In the genomic region with DNA sequence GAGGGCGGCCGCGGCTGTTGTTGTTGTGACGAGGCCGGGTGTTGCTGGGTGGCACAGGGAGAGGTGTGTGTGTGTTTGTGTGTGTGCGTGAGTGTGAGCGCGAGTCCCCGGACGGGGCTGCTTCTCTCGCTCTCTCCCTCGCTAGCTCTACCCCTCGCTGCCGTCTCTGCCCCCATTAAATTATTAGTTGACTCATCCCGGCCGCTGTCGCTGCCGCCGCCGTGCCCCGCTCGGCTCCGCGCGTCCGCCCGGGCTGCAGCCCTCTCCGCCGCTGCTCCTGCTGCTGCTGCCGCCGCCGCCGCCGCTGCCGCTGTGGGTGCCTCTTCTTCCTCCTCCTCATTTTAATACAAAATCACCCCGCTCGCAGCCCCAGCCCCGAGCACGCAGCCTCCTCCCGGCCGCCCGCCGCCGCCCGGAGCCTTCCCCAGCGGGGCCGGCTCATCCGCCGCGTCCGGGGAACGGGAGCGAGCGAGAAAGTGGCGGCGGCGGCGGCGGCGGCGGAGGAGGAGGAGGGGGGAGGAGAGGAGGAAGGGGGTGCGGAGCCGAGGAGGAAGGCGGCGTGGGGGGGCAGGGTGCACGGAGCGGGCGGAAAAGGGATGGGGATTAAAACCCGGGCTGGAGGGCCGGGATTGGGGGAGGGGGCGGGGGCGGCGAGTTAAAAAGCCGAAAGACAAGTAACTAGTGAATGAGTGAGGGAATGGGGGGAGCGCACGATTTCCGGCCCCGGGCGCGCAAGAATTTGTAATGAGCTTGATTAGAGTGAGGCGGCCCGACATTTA, we compare ENCODE assay signal across 8 cellular contexts. TPM values are rescaled to one million over a fixed set of nuclear protein-coding genes. Genes with fewer than 3 reads are reported as not detected.
DNase-seq lines count a peak whose midpoint lies in the region; ATAC-seq, FAIRE-seq and TF ChIP-seq lines count a peak whose summit lies in the region.

TSS of gene SATB1 (minus strand) at position 478 of the 779 bp plus-strand sequence. CDS start 4,372 bp downstream, outside the sequence.

- in situ Hi-C loops in HepG2 (cut with HindIII; ENCODE audit: extremely low pct_ligation_motif_present, low pct_unique_long_range_greater_than_20kb): no loop called here

- peak within 1 kb of the TSS; percentile 93 for H3K27ac Mint-ChIP-seq in activated CD4-positive, alpha-beta T cell treated with anti-CD3 and anti-CD28 coated beads, Interleukin-2, amount 10 ng/mL, durations not matched to agents 7 days and 5 days

- no peak for TF ChIP-seq CTCF in HepG2 (CRISPR knock-in tag; IDR thresholded peaks at IDR 0.05)

- H3K4me1 ChIP-seq in HepG2 (ENCODE audit: insufficient read depth, low read length): peaks cover 11% of the 10 kb centered on the region

- H2AFZ ChIP-seq in HepG2 (ENCODE audit: low read length): no peak within 1 kb of the TSS

- H3K4me2 ChIP-seq in HepG2 (ENCODE audit: low read depth, low read length): peak within 1 kb of the TSS; percentile 74

- TF ChIP-seq POLR2A in HepG2 (IDR thresholded peaks at IDR 0.05; ENCODE audit: insufficient read depth in 1 of 2, low read depth in 2 of 2, low read length in 2 of 2): no peak

- H3K9me3 ChIP-seq in HepG2 (ENCODE audit: low read length): no peaks in the 10 kb centered on the region

- H3K4me3 ChIP-seq in HepG2 (replicated peaks in 1 of 3; ENCODE audit: insufficient read depth in 1 of 3, low read depth in 2 of 3, low read length in 3 of 3): peak within 1 kb of the TSS; percentile 57 to 75 (median 62)

- POLR2A ChIA-PET in activated CD4-positive, alpha-beta T cell treated with anti-CD3 and anti-CD28 coated beads, Interleukin-2, amount 10 ng/mL, durations not matched to agents 7 days and 5 days (lab: Charles Lee): no interaction called here
- POLR2A ChIA-PET in HepG2 (lab: Yijun Ruan, JAX): no interaction called here

- no TSS peak for BruUV-seq in HepG2 (replicated peaks; lab: Mats Ljungman, UMichigan)

- intact Hi-C loops in HepG2 (cut with micrococcal nuclease; ENCODE audit: unreplicated experiment): no loop called here

- CTCF ChIA-PET in activated CD4-positive, alpha-beta T cell treated with anti-CD3 and anti-CD28 coated beads, Interleukin-2, amount 10 ng/mL, durations not matched to agents 7 days and 5 days (lab: Charles Lee): interaction anchor here (1.0 to 2.0 kb wide), 2 partner anchors 11 to 22 kb away, joined by 3 to 6 read pairs; no protein-coding TSS in a partner anchor
- CTCF ChIA-PET in HepG2 (lab: Yijun Ruan, JAX; ENCODE audit: low intra/inter-chr PET ratio, low total read pairs): no interaction called here

- no peaks in the 10 kb centered on the region for H3K79me2 ChIP-seq in HepG2 (ENCODE audit: insufficient read depth, low read length)

- peaks cover 57% of the 10 kb centered on the region for H3K4me1 Mint-ChIP-seq in activated CD4-positive, alpha-beta T cell treated with anti-CD3 and anti-CD28 coated beads, Interleukin-2, amount 10 ng/mL, durations not matched to agents 7 days and 5 days

- no peak for FAIRE-seq in HepG2 (lab: Jason Lieb, UNC)

- H3K9me3 Mint-ChIP-seq in activated CD4-positive, alpha-beta T cell treated with anti-CD3 and anti-CD28 coated beads, Interleukin-2, amount 10 ng/mL, durations not matched to agents 7 days and 5 days: no peaks in the 10 kb centered on the region

- H3K36me3 Mint-ChIP-seq in activated CD4-positive, alpha-beta T cell treated with anti-CD3 and anti-CD28 coated beads, Interleukin-2, amount 10 ng/mL, durations not matched to agents 7 days and 5 days (ENCODE audit: low read depth): peaks cover 65% of the 10 kb centered on the region

- H3K27me3 ChIP-seq in HepG2 (ENCODE audit: control insufficient read depth in 1 of 2, insufficient read depth in 2 of 2, low read length in 2 of 2): peaks cover 3 to 33% of the 10 kb centered on the region in 2 experiments

- H3K9ac ChIP-seq in HepG2 (ENCODE audit: insufficient read depth, low read depth, low read length): no peak within 1 kb of the TSS

- ATAC-seq in GM18498 (IDR thresholded peaks at IDR 0.05; ENCODE audit: unreplicated experiment) (peak; percentile 63), HG02798 (IDR thresholded peaks at IDR 0.05; ENCODE audit: poor library complexity, unreplicated experiment) (peak; percentile 53), HepG2 (peak; percentile 90), GM18519 (IDR thresholded peaks at IDR 0.05; ENCODE audit: low FRiP score, unreplicated experiment) (no peak)

- no peaks in the 10 kb centered on the region for H3K27me3 Mint-ChIP-seq in activated CD4-positive, alpha-beta T cell treated with anti-CD3 and anti-CD28 coated beads, Interleukin-2, amount 10 ng/mL, durations not matched to agents 7 days and 5 days

- no peak for TF ChIP-seq EP300 in HepG2 (IDR thresholded peaks at IDR 0.05; ENCODE audit: low read depth in 2 of 2, low read length in 2 of 2)
- TF ChIP-seq EP300 in HepG2 (CRISPR knock-in tag; IDR thresholded peaks at IDR 0.05; ENCODE audit: borderline replicate concordance): no peak

- WGBS in HepG2 (ENCODE audit: low lambda C conversion rate): 1% methylated on average over 49 of the region's 82 CpGs

- H4K20me1 ChIP-seq in HepG2 (ENCODE audit: insufficient read depth, low read length): no peaks in the 10 kb centered on the region

- no peak for TF ChIP-seq RAD21 in HepG2 (CRISPR knock-in tag; IDR thresholded peaks at IDR 0.05)

- H3K4me3 Mint-ChIP-seq in activated CD4-positive, alpha-beta T cell treated with anti-CD3 and anti-CD28 coated beads, Interleukin-2, amount 10 ng/mL, durations not matched to agents 7 days and 5 days: peak within 1 kb of the TSS; percentile 88

- no peak within 1 kb of the TSS for H3K27ac ChIP-seq in HepG2 (ENCODE audit: extremely low read length, insufficient read depth, low read length)

- no peaks in the 10 kb centered on the region for H3K36me3 ChIP-seq in HepG2 (replicated peaks in 1 of 2; ENCODE audit: control insufficient read depth in 1 of 2, insufficient read depth in 2 of 2, low read length in 2 of 2)

- DNase-seq in NCI-H2227 (lab: John Stamatoyannopoulos, UW; ENCODE audit: unreplicated experiment) (peak; percentile 57), dermis microvascular lymphatic vessel endothelial cell (ENCODE audit: low read depth in 2 of 2) (peak; percentile 11 to 48), HepG2 (ENCODE audit: low spot score) (no peak)
- DNase-seq in activated CD4-positive, alpha-beta T cell treated with anti-CD3 and anti-CD28 coated beads, Interleukin-2, amount 10 ng/mL, durations not matched to agents 7 days and 5 days: peak; percentile 72
- DNase-seq in stimulated activated CD4-positive, alpha-beta T cell treated with anti-CD3 and anti-CD28 coated beads, Interleukin-2, amount 100 ng/mL, for 4 hours (ENCODE audit: low read depth): peak; percentile 48

TF ChIP-seq in HepG2, 621 proteins besides CTCF, POLR2A, EP300 and RAD21 (continues in another document):
- TF ChIP-seq, protein P1, sequence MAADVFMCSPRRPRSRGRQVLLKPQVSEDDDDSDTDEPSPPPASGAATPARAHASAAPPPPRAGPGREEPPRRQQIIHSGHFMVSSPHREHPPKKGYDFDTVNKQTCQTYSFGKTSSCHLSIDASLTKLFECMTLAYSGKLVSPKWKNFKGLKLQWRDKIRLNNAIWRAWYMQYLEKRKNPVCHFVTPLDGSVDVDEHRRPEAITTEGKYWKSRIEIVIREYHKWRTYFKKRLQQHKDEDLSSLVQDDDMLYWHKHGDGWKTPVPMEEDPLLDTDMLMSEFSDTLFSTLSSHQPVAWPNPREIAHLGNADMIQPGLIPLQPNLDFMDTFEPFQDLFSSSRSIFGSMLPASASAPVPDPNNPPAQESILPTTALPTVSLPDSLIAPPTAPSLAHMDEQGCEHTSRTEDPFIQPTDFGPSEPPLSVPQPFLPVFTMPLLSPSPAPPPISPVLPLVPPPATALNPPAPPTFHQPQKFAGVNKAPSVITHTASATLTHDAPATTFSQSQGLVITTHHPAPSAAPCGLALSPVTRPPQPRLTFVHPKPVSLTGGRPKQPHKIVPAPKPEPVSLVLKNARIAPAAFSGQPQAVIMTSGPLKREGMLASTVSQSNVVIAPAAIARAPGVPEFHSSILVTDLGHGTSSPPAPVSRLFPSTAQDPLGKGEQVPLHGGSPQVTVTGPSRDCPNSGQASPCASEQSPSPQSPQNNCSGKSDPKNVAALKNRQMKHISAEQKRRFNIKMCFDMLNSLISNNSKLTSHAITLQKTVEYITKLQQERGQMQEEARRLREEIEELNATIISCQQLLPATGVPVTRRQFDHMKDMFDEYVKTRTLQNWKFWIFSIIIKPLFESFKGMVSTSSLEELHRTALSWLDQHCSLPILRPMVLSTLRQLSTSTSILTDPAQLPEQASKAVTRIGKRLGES (CRISPR knock-in tag; IDR thresholded peaks at IDR 0.05; ENCODE audit: borderline replicate concordance): no peak
- TF ChIP-seq MAZ (IDR thresholded peaks at IDR 0.05; ENCODE audit: borderline replicate concordance, low read depth, low read length) (no peak), MAZ (CRISPR knock-in tag; IDR thresholded peaks at IDR 0.05; ENCODE audit: low read depth) (0 out of 2 replicates have a peak, but pooled peaks have one; percentile 39)

RNA-seq across cellular contexts. Expression of gene SATB1, which starts in this region (rescaled TPM):
- total RNA-seq in activated CD4-positive, alpha-beta T cell treated with anti-CD3 and anti-CD28 coated beads, Interleukin-2, amount 10 ng/mL, durations not matched to agents 7 days and 5 days: 100 to 1,000 TPM; 323 to 357 TPM
- total RNA-seq in dermis microvascular lymphatic vessel endothelial cell (3.3 and 5.6 TPM in 2 replicates), HepG2 (2016; rRNA removed; fragmentation: Illumina TruSeq; extraction: Trizol) (not detected in 2 replicates)
- total RNA-seq in HepG2 (2016; cell fraction: cytosol; rRNA removed; fragmentation: Illumina TruSeq; extraction: Trizol; ENCODE audit: low read depth): not detected in 2 replicates
- total RNA-seq in HepG2 (2016; cell fraction: insoluble cytoplasmic fraction; rRNA removed; fragmentation: Illumina TruSeq; extraction: Trizol): not detected in 2 replicates
- total RNA-seq in HepG2 (2016; cell fraction: membrane; rRNA removed; fragmentation: Illumina TruSeq; extraction: Trizol): not detected in 2 replicates
- not detected in 2 replicates for total RNA-seq in HepG2 (2016; cell fraction: nucleus; rRNA removed; fragmentation: Illumina TruSeq; extraction: Trizol)
- 0.03 and 0.14 TPM in 2 replicates for polyA plus RNA-seq in HepG2 (2011; rRNA removed)
- polyA plus RNA-seq in HepG2 (2011; cell fraction: cytosol; rRNA removed): 0.08 and 0.10 TPM in 2 replicates
- polyA plus RNA-seq in HepG2 (2011; cell fraction: nucleus; rRNA removed): 0.10 and 0.21 TPM in 2 replicates
- polyA plus RNA-seq in HepG2 (2012): 0.11 TPM in 1 of 2 replicates, not detected in the other
- not detected in 2 replicates for polyA plus RNA-seq in HepG2 (2016; cell fraction: cytosol; fragmentation: Illumina TruSeq; extraction: Trizol; ENCODE audit: low read depth)
- not detected in 2 replicates for polyA plus RNA-seq in HepG2 (2016; cell fraction: insoluble cytoplasmic fraction; fragmentation: Illumina TruSeq; extraction: Trizol; ENCODE audit: low read depth)
- polyA plus RNA-seq in HepG2 (2016; cell fraction: membrane; fragmentation: Illumina TruSeq; extraction: Trizol; ENCODE audit: low read depth): not detected in 2 replicates
- polyA plus RNA-seq in HepG2 (2016; cell fraction: nucleus; fragmentation: Illumina TruSeq; extraction: Trizol; ENCODE audit: insufficient read depth, low read depth): not detected in 2 replicates
- 0.06 and 0.07 TPM in 2 replicates for polyA minus RNA-seq in HepG2 (2011; rRNA and poly(A)+ RNA removed; ENCODE audit: low replicate concordance)
- polyA minus RNA-seq in HepG2 (2011; cell fraction: cytosol; rRNA and poly(A)+ RNA removed): not detected in 2 replicates
- polyA minus RNA-seq in HepG2 (2011; cell fraction: nucleus; rRNA and poly(A)+ RNA removed): 0.39 and 0.75 TPM in 2 replicates

Comparison
In these comparisons a context has a peak if more than half of its experiments do, and no peak if none do; other contexts are left out.
1. RNA of gene SATB1 (total RNA-seq): 323 to 357 TPM in activated CD4-positive, alpha-beta T cell treated with anti-CD3 and anti-CD28 coated beads, Interleukin-2, amount 10 ng/mL, durations not matched to agents 7 days and 5 days; 3.3 to 5.6 TPM in dermis microvascular lymphatic vessel endothelial cell and not detected in HepG2; every median in the first group is over 10 times any median in the second.
2. Peak in ATAC-seq, H3K4me3 ChIP-seq and H3K4me2 ChIP-seq in HepG2; RNA of the gene not detected or under 1 TPM.